Comparison of ENCODE assay signal across 25 cellular contexts in the genomic region with DNA sequence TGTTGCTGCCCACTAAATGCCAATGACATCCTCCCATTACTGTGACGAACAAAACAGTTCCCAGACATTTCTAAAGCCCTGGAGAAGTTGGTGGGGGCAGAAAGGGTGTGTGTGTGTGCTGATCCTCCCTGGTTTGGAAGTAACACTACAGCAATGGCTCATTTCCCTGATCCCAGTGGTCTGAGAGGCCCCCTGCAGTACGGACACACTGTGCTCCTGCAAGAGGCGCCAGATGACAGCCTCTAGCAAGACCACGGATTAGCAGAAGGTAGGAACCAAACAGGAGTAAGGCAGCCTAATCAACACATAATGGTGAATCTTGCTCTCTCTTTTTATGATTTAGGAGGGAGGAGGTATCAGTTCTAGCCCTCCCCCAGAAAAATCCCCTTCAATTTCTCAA. TPM values are rescaled to one million over a fixed set of nuclear protein-coding genes. Genes with fewer than 3 reads are reported as not detected.
"Had no signal": no experiment of that assay in that cellular context is flagged by ENCODE, and none has a peak within 500 bp of the region (broad histone marks: within the 10 kb centered on the region; RNA-seq: fewer than 3 reads in every experiment).

No MANE protein-coding gene starts in this region.

- H3K36me3 Mint-ChIP-seq: memory B cell; mesothelial cell of epicardium; naive B cell; natural killer cell treated with Interleukin-12 subunit alpha and Interleukin-12 subunit beta and Interleukin-15 and Interleukin-18, amount 100 ng/mL, for 72 hours; stimulated activated effector memory CD8-positive, alpha-beta T cell treated with anti-CD3 and anti-CD28 coated beads, Interleukin-12 subunit alpha, Interleukin-12 subunit beta, amount 100 ng/mL, for 72 hours had no signal

- H3K9me3 Mint-ChIP-seq: effector memory CD8-positive, alpha-beta T cell; memory B cell; mesothelial cell of epicardium; naive B cell; natural killer cell treated with Interleukin-12 subunit alpha and Interleukin-12 subunit beta and Interleukin-15 and Interleukin-18, amount 100 ng/mL, for 72 hours; stimulated activated effector memory CD8-positive, alpha-beta T cell treated with anti-CD3 and anti-CD28 coated beads, Interleukin-12 subunit alpha, Interleukin-12 subunit beta, amount 100 ng/mL, for 72 hours had no signal

- H3K27ac ChIP-seq: ovary, right lobe of liver, thoracic aorta had no signal

- H3K27me3 Mint-ChIP-seq: effector memory CD8-positive, alpha-beta T cell; memory B cell; naive B cell had no signal

- H3K4me1 ChIP-seq: right lobe of liver, upper lobe of left lung had no signal

- H3K4me3 Mint-ChIP-seq: effector memory CD8-positive, alpha-beta T cell; memory B cell; mesothelial cell of epicardium; naive B cell; natural killer cell treated with Interleukin-12 subunit alpha and Interleukin-12 subunit beta and Interleukin-15 and Interleukin-18, amount 100 ng/mL, for 72 hours; stimulated activated effector memory CD8-positive, alpha-beta T cell treated with anti-CD3 and anti-CD28 coated beads, Interleukin-12 subunit alpha, Interleukin-12 subunit beta, amount 100 ng/mL, for 72 hours had no signal

- H3K4me3 ChIP-seq: coronary artery, lung, mucosa of descending colon, ovary, right lobe of liver, smooth muscle cell, thoracic aorta, tibial nerve, upper lobe of left lung had no signal

- H3K9me3 ChIP-seq: mucosa of descending colon, ovary, right lobe of liver, thoracic aorta, tibial nerve, upper lobe of left lung had no signal

- H3K27me3 ChIP-seq: ovary, right lobe of liver, upper lobe of left lung had no signal

- H3K27ac Mint-ChIP-seq: effector memory CD8-positive, alpha-beta T cell; memory B cell; mesothelial cell of epicardium; naive B cell; natural killer cell treated with Interleukin-12 subunit alpha and Interleukin-12 subunit beta and Interleukin-15 and Interleukin-18, amount 100 ng/mL, for 72 hours; stimulated activated effector memory CD8-positive, alpha-beta T cell treated with anti-CD3 and anti-CD28 coated beads, Interleukin-12 subunit alpha, Interleukin-12 subunit beta, amount 100 ng/mL, for 72 hours had no signal

- H3K36me3 ChIP-seq: ovary, right lobe of liver, thoracic aorta, tibial nerve, upper lobe of left lung had no signal

- DNase-seq: dermis blood vessel endothelial cell; effector memory CD8-positive, alpha-beta T cell; hypothalamus; kidney; mucosa of descending colon; naive B cell; nucleus accumbens; ovary; posterior cingulate gyrus; right lobe of liver; stimulated activated CD4-positive, alpha-beta T cell treated with anti-CD3 and anti-CD28 coated beads, Interleukin-12 subunit alpha, Interleukin-12 subunit beta, amount 100 ng/mL, for 4 hours; stimulated activated CD4-positive, alpha-beta T cell treated with anti-CD3 and anti-CD28 coated beads, Interleukin-1b, Interleukin-23, amount 100 ng/mL, for 48 hours; stimulated activated CD4-positive, alpha-beta T cell treated with anti-CD3 and anti-CD28 coated beads, Interleukin-4, amount 100 ng/mL, for 1 hour; stimulated activated naive CD4-positive, alpha-beta T cell treated with Interleukin-2 at 50 U/mL for 16 hours; upper lobe of left lung had no signal

- H3K4me1 Mint-ChIP-seq: memory B cell; naive B cell; stimulated activated effector memory CD8-positive, alpha-beta T cell treated with anti-CD3 and anti-CD28 coated beads, Interleukin-12 subunit alpha, Interleukin-12 subunit beta, amount 100 ng/mL, for 72 hours had no signal

RNA-seq across cellular contexts. Expression of a gene that starts 49.6 kb away (rescaled TPM):
- total RNA-seq: dermis blood vessel endothelial cell; natural killer cell treated with Interleukin-12 subunit alpha and Interleukin-12 subunit beta and Interleukin-15 and Interleukin-18, amount 100 ng/mL, for 72 hours; pulmonary artery endothelial cell; smooth muscle cell had no signal
- polyA plus RNA-seq: smooth muscle cell had no signal
